Comparison of ENCODE assay signal across 10 cellular contexts in the genomic region with DNA sequence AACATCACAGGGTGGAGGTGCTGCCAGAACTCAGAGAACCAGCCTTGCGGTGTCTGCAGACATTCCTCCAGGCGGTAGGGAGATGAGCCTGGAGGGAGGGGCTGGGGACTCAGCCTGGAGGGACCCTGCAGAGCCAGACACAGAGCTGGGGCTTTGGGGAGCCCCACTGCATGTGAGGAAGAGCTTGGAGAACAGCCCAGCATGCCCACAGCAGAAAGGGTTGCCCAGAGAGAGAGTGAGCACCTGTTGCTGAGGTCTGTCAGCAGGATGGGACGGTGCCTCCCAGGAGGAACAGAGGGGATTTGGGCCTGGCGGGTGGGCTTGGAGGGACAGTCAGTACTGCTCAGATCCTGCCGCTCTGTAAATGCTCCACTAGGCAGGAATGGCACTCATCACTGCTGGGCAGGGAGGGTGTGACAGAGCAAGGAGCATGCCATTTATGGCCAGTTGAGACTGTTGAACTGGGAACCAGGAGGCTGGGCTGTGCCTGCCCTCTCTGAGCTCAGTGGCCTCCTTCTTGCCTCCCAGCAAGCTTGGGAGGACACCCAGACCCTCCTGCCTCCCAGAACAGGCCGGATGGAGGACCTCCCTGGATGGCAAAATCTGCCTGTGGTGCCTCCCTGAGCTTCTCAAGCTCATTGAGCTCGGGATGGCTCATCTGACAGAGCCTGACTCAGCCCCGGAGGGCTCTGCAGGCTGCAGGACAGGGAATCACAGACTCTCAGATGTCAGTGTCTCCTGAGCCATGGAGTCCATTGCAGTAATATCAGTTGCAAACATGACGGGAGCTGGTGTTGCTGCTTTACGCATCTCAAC. TPM values are rescaled to one million over a fixed set of nuclear protein-coding genes. Genes with fewer than 3 reads are reported as not detected.
DNase-seq lines count a peak whose midpoint lies in the region; ATAC-seq and TF ChIP-seq lines count a peak whose summit lies in the region.
"Had no signal": no experiment of that assay in that cellular context is flagged by ENCODE, and none has a peak within 500 bp of the region (broad histone marks: within the 10 kb centered on the region; RNA-seq: fewer than 3 reads in every experiment).

No MANE protein-coding gene starts in this region.

- TF ChIP-seq CTCF in HEK293 (tag by site-specific recombination; IDR thresholded peaks at IDR 0.05) = no peak

- H3K9me3 Mint-ChIP-seq in activated naive CD8-positive, alpha-beta T cell treated with anti-CD3 and anti-CD28 coated beads, Interleukin-2, amount 50 U/mL, for 24 hours = no peaks in the 10 kb centered on the region

- peaks cover 4% of the 10 kb centered on the region for H3K27me3 Mint-ChIP-seq in activated naive CD8-positive, alpha-beta T cell treated with anti-CD3 and anti-CD28 coated beads, Interleukin-2, amount 50 U/mL, for 24 hours

- no peaks in the 10 kb centered on the region for H3K36me3 ChIP-seq in HEK293 (ENCODE audit: control insufficient read depth in 2 of 2, insufficient read depth in 1 of 2, low read length in 2 of 2)

- peaks cover 24% of the 10 kb centered on the region for H3K4me1 Mint-ChIP-seq in activated naive CD8-positive, alpha-beta T cell treated with anti-CD3 and anti-CD28 coated beads, Interleukin-2, amount 50 U/mL, for 24 hours

- no peak overlapping the region for H3K27ac Mint-ChIP-seq in activated naive CD8-positive, alpha-beta T cell treated with anti-CD3 and anti-CD28 coated beads, Interleukin-2, amount 50 U/mL, for 24 hours

- no peak overlapping the region for H3K4me3 ChIP-seq in HEK293 (ENCODE audit: low read depth, low read length)

- ATAC-seq in left colon = peak; percentile 64
- no peak for ATAC-seq in HG02610 (IDR thresholded peaks at IDR 0.05; ENCODE audit: unreplicated experiment)
- ATAC-seq in activated naive CD8-positive, alpha-beta T cell treated with anti-CD3 and anti-CD28 coated beads, Interleukin-2, amount 50 U/mL, for 24 hours = no peak

- no peak overlapping the region for H3K27ac ChIP-seq in HEK293 (ENCODE audit: extremely low read depth, low read depth, low read length)

- no peak overlapping the region for H3K4me3 Mint-ChIP-seq in activated naive CD8-positive, alpha-beta T cell treated with anti-CD3 and anti-CD28 coated beads, Interleukin-2, amount 50 U/mL, for 24 hours

- no peaks in the 10 kb centered on the region for H3K9me3 ChIP-seq in HEK293 (ENCODE audit: control insufficient read depth, insufficient read depth, low read depth, low read length)

- CTCF ChIA-PET in HEK293 (lab: Yijun Ruan, JAX) = interaction anchor here (0.6 to 7.1 kb wide), 15 partner anchors 11 to 352 kb away, joined by 3 to 85 read pairs (median 5); no protein-coding TSS in a partner anchor

- intact Hi-C loops in left colon (cut with DNase I, micrococcal nuclease) = loop anchor here in 1 of 2 donors (5.0 kb wide), 1 partner anchor 42 kb away; no protein-coding TSS in a partner anchor

- no peaks in the 10 kb centered on the region for H3K36me3 Mint-ChIP-seq in activated naive CD8-positive, alpha-beta T cell treated with anti-CD3 and anti-CD28 coated beads, Interleukin-2, amount 50 U/mL, for 24 hours (ENCODE audit: low read depth)

- H3K4me1 ChIP-seq in HEK293 (ENCODE audit: control insufficient read depth, insufficient read depth, low read length) = peaks cover 10% of the 10 kb centered on the region

- DNase-seq in astrocyte of the hippocampus (ENCODE audit: low read depth, low spot score) (peak; percentile 43), left colon (peak; percentile 66 to 74), stromal cell of bone marrow (ENCODE audit: low read depth) (peak; percentile 41), NCI-H526 treated with DMSO at 0.1 percent for 48 hours (lab: John Stamatoyannopoulos, UW) (no peak), NCI-H1105 (lab: John Stamatoyannopoulos, UW) (no peak)
- DNase-seq in activated naive CD8-positive, alpha-beta T cell treated with anti-CD3 and anti-CD28 coated beads, Interleukin-2, amount 50 U/mL, for 24 hours = no peak

- POLR2A ChIA-PET in HEK293 (lab: Yijun Ruan, JAX) = interaction anchor here (0.5 to 1.4 kb wide), 7 partner anchors 15 to 214 kb away, joined by 3 to 6 read pairs (median 3); a partner anchor contains a TSS

TF ChIP-seq in HEK293, 187 proteins besides CTCF, POLR2A, EP300 and RAD21:
- TF ChIP-seq SCRT1 (tag by site-specific recombination; IDR thresholded peaks at IDR 0.05; ENCODE audit: borderline replicate concordance) (peak; percentile 80; the same call in 1 of the 2 replicates), IKZF3 (tag by site-specific recombination; IDR thresholded peaks at IDR 0.05) (no peak), SCRT2 (tag by site-specific recombination; IDR thresholded peaks at IDR 0.05) (peak; percentile 97), ZIC2 (tag by site-specific recombination; IDR thresholded peaks at IDR 0.05) (peak; percentile 47), GLIS1 (tag by site-specific recombination; IDR thresholded peaks at IDR 0.05) (peak; percentile 88), ZNF366 (tag by site-specific recombination; conservative IDR thresholded peaks at IDR 0.05) (no peak)
- TF ChIP-seq, protein P1, sequence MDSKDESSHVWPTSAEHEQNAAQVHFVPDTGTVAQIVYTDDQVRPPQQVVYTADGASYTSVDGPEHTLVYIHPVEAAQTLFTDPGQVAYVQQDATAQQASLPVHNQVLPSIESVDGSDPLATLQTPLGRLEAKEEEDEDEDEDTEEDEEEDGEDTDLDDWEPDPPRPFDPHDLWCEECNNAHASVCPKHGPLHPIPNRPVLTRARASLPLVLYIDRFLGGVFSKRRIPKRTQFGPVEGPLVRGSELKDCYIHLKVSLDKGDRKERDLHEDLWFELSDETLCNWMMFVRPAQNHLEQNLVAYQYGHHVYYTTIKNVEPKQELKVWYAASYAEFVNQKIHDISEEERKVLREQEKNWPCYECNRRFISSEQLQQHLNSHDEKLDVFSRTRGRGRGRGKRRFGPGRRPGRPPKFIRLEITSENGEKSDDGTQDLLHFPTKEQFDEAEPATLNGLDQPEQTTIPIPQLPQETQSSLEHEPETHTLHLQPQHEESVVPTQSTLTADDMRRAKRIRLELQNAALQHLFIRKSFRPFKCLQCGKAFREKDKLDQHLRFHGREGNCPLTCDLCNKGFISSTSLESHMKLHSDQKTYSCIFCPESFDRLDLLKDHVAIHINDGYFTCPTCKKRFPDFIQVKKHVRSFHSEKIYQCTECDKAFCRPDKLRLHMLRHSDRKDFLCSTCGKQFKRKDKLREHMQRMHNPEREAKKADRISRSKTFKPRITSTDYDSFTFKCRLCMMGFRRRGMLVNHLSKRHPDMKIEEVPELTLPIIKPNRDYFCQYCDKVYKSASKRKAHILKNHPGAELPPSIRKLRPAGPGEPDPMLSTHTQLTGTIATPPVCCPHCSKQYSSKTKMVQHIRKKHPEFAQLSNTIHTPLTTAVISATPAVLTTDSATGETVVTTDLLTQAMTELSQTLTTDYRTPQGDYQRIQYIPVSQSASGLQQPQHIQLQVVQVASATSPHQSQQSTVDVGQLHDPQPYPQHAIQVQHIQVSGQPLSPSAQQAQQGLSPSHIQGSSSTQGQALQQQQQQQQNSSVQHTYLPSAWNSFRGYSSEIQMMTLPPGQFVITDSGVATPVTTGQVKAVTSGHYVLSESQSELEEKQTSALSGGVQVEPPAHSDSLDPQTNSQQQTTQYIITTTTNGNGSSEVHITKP (tag by site-specific recombination; IDR thresholded peaks at IDR 0.05) = peak; percentile 7; the same call in 1 of the 2 replicates

RNA-seq across cellular contexts. Expression of a gene that starts 0.8 kb away (rescaled TPM):
- 10 to 100 TPM; 17.4 to 58.7 TPM for total RNA-seq in left colon

RNA-seq across cellular contexts. Expression of a gene that starts 4.1 kb away (rescaled TPM):
- 1 to 10 TPM; 1.3 to 2.1 TPM for total RNA-seq in left colon

RNA-seq across cellular contexts. Expression of a gene that starts 35.0 kb away (rescaled TPM):
- total RNA-seq in left colon = not detected
- total RNA-seq: omental fat pad, subcutaneous adipose tissue had no signal

RNA-seq across cellular contexts. Expression of a gene that starts 52.8 kb away (rescaled TPM):
- not detected for total RNA-seq in left colon
- total RNA-seq: omental fat pad, subcutaneous adipose tissue had no signal

Comparison
In these comparisons a context has a peak if more than half of its experiments do, and no peak if none do; other contexts are left out.
1. DNase-seq: peak in astrocyte of the hippocampus (single experiment), left colon (2 of 2) and stromal cell of bone marrow (single experiment); none in activated naive CD8-positive, alpha-beta T cell treated with anti-CD3 and anti-CD28 coated beads, Interleukin-2, amount 50 U/mL, for 24 hours (single experiment), NCI-H526 treated with DMSO at 0.1 percent for 48 hours (single experiment) and NCI-H1105 (single experiment).